Comparison of ENCODE assay signal across 1 cellular context in the genomic region with DNA sequence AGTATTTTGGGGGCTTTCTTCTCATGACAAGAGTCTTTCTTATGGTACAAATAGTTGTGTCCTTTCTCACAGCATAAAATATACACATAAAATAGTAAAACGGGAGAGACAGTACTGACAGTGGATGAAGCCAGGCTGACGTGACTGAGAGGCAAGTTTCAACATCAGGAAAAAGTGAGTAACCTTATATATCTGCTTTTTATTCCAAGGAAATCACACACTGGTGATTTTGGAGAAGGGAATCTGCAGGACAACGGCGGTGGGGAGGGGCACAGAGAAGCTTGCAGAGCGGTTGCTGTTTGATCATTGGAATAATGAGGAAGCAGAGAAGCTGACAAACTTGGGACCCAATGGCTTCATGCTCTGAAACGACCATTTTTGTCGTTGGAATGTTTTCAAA.
TF ChIP-seq lines count a peak whose summit lies in the region.

No MANE protein-coding gene starts in this region.

TF ChIP-seq in GM23338, 12 proteins besides CTCF, POLR2A, EP300 and RAD21 (continued from another document):
- TF ChIP-seq, protein P1, sequence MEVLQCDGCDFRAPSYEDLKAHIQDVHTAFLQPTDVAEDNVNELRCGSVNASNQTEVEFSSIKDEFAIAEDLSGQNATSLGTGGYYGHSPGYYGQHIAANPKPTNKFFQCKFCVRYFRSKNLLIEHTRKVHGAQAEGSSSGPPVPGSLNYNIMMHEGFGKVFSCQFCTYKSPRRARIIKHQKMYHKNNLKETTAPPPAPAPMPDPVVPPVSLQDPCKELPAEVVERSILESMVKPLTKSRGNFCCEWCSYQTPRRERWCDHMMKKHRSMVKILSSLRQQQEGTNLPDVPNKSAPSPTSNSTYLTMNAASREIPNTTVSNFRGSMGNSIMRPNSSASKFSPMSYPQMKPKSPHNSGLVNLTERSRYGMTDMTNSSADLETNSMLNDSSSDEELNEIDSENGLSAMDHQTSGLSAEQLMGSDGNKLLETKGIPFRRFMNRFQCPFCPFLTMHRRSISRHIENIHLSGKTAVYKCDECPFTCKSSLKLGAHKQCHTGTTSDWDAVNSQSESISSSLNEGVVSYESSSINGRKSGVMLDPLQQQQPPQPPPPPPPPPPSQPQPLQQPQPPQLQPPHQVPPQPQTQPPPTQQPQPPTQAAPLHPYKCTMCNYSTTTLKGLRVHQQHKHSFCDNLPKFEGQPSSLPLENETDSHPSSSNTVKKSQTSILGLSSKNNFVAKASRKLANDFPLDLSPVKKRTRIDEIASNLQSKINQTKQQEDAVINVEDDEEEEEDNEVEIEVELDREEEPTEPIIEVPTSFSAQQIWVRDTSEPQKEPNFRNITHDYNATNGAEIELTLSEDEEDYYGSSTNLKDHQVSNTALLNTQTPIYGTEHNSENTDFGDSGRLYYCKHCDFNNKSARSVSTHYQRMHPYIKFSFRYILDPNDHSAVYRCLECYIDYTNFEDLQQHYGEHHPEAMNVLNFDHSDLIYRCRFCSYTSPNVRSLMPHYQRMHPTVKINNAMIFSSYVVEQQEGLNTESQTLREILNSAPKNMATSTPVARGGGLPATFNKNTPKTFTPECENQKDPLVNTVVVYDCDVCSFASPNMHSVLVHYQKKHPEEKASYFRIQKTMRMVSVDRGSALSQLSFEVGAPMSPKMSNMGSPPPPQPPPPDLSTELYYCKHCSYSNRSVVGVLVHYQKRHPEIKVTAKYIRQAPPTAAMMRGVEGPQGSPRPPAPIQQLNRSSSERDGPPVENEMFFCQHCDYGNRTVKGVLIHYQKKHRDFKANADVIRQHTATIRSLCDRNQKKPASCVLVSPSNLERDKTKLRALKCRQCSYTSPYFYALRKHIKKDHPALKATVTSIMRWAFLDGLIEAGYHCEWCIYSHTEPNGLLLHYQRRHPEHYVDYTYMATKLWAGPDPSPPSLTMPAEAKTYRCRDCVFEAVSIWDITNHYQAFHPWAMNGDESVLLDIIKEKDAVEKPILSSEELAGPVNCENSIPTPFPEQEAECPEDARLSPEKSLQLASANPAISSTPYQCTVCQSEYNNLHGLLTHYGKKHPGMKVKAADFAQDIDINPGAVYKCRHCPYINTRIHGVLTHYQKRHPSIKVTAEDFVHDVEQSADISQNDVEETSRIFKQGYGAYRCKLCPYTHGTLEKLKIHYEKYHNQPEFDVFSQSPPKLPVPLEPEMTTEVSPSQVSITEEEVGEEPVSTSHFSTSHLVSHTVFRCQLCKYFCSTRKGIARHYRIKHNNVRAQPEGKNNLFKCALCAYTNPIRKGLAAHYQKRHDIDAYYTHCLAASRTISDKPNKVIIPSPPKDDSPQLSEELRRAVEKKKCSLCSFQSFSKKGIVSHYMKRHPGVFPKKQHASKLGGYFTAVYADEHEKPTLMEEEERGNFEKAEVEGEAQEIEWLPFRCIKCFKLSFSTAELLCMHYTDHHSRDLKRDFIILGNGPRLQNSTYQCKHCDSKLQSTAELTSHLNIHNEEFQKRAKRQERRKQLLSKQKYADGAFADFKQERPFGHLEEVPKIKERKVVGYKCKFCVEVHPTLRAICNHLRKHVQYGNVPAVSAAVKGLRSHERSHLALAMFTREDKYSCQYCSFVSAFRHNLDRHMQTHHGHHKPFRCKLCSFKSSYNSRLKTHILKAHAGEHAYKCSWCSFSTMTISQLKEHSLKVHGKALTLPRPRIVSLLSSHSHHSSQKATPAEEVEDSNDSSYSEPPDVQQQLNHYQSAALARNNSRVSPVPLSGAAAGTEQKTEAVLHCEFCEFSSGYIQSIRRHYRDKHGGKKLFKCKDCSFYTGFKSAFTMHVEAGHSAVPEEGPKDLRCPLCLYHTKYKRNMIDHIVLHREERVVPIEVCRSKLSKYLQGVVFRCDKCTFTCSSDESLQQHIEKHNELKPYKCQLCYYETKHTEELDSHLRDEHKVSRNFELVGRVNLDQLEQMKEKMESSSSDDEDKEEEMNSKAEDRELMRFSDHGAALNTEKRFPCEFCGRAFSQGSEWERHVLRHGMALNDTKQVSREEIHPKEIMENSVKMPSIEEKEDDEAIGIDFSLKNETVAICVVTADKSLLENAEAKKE (CRISPR knock-in tag; IDR thresholded peaks at IDR 0.05), result no peak
- no peak for TF ChIP-seq ZNF331 (CRISPR knock-in tag; IDR thresholded peaks at IDR 0.05; ENCODE audit: low read depth)
- TF ChIP-seq EZH2 (IDR thresholded peaks at IDR 0.05; ENCODE audit: low read depth, unreplicated experiment), result no peak
- TF ChIP-seq POLR2AphosphoS5 (IDR thresholded peaks at IDR 0.05; ENCODE audit: low read depth), result no peak
- no peak for TF ChIP-seq JUNB (IDR thresholded peaks at IDR 0.05; ENCODE audit: unreplicated experiment)
- no peak for TF ChIP-seq ZNF114 (CRISPR knock-in tag; IDR thresholded peaks at IDR 0.05)
- TF ChIP-seq, protein P2, sequence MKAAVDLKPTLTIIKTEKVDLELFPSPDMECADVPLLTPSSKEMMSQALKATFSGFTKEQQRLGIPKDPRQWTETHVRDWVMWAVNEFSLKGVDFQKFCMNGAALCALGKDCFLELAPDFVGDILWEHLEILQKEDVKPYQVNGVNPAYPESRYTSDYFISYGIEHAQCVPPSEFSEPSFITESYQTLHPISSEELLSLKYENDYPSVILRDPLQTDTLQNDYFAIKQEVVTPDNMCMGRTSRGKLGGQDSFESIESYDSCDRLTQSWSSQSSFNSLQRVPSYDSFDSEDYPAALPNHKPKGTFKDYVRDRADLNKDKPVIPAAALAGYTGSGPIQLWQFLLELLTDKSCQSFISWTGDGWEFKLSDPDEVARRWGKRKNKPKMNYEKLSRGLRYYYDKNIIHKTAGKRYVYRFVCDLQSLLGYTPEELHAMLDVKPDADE (IDR thresholded peaks at IDR 0.05), result no peak
